In genomic region chr11:62025429-62026105, GRCh38 we compare ENCODE assay signal across 8 cellular contexts. TPM values are rescaled to one million over a fixed set of nuclear protein-coding genes. Genes with fewer than 3 reads are reported as not detected.
DNase-seq lines count a peak whose midpoint lies in the region; ATAC-seq, FAIRE-seq and TF ChIP-seq lines count a peak whose summit lies in the region.

No MANE protein-coding gene starts in this region.

- H3K27me3 ChIP-seq in skeletal muscle satellite cell (ENCODE audit: control insufficient read depth, insufficient read depth, low read length): peaks cover 3% of the 10 kb centered on the region

- no peak for TF ChIP-seq CTCF in Calu3 (IDR thresholded peaks at IDR 0.05; ENCODE audit: unreplicated experiment)

- peaks cover 4% of the 10 kb centered on the region for H3K9me3 Mint-ChIP-seq in Calu3 (ENCODE audit: low read depth, unreplicated experiment)

- peaks cover 12% of the 10 kb centered on the region for H3K4me1 ChIP-seq in skeletal muscle satellite cell (ENCODE audit: control insufficient read depth, insufficient read depth, low read length)

- H3K36me3 ChIP-seq in skeletal muscle satellite cell (ENCODE audit: insufficient read depth, low read length): no peaks in the 10 kb centered on the region

- peak overlapping the region; percentile 40 for H3K4me3 Mint-ChIP-seq in Calu3 (ENCODE audit: low read depth, unreplicated experiment)

- H3K27me3 Mint-ChIP-seq in Calu3 (ENCODE audit: unreplicated experiment): no peaks in the 10 kb centered on the region

- H3K4me3 ChIP-seq in skeletal muscle satellite cell (ENCODE audit: low read length): no peak overlapping the region

- H3K4me1 Mint-ChIP-seq in Calu3 (ENCODE audit: low read depth, unreplicated experiment): peaks cover 11% of the 10 kb centered on the region

- ATAC-seq in HG02852 (IDR thresholded peaks at IDR 0.05; ENCODE audit: unreplicated experiment) (peak; percentile 61), Right ventricle myocardium superior (ENCODE audit: poor library complexity) (peak; percentile 95), SK-N-SH treated with all-trans-retinoic acid at 6 μM for 48 hours (no peak)

- H3K9ac ChIP-seq in skeletal muscle satellite cell (ENCODE audit: low read depth, low read length): peak overlapping the region; percentile 12

- intact Hi-C loops in Calu3 (cut with micrococcal nuclease; ENCODE audit: unreplicated experiment) (no loop called here), Right ventricle myocardium superior (cut with DNase I) (no loop called here)

- CTCF ChIA-PET in Calu3 (lab: Charles Lee): interaction anchor here (0.6 to 1.9 kb wide), 12 partner anchors 12 to 228 kb away, joined by 3 to 12 read pairs (median 3); partner anchors contain the start of gene FTH1

- peaks cover 7% of the 10 kb centered on the region for H3K9me3 ChIP-seq in skeletal muscle satellite cell (replicated peaks; ENCODE audit: low read length)

- DNase-seq in Calu3 (peak; percentile 51), RCC 7860 (ENCODE audit: low spot score) (peak; percentile 81), Right ventricle myocardium superior (peak; percentile 78), NCI-H1092 (lab: John Stamatoyannopoulos, UW) (no peak)
- DNase-seq in activated effector memory CD4-positive, alpha-beta T cell treated with Interleukin-2 at 50 U/mL for 16 hours: peak; percentile 64

- BruUV-seq in Calu3 (replicated peaks; lab: Mats Ljungman, UMichigan): no TSS peak

- FAIRE-seq in RCC 7860 (lab: Jason Lieb, UNC): no peak

- H3K27ac Mint-ChIP-seq in Calu3 (ENCODE audit: unreplicated experiment): peak overlapping the region; percentile 67

- H3K4me2 ChIP-seq in skeletal muscle satellite cell (ENCODE audit: low read length): peak overlapping the region; percentile 63

- H3K36me3 Mint-ChIP-seq in Calu3 (ENCODE audit: insufficient read depth, unreplicated experiment): no peaks in the 10 kb centered on the region

TF ChIP-seq in SK-N-SH treated with all-trans-retinoic acid at 6 μM for 48 hours, 23 proteins besides CTCF, POLR2A, EP300 and RAD21:
- TF ChIP-seq, protein P1, sequence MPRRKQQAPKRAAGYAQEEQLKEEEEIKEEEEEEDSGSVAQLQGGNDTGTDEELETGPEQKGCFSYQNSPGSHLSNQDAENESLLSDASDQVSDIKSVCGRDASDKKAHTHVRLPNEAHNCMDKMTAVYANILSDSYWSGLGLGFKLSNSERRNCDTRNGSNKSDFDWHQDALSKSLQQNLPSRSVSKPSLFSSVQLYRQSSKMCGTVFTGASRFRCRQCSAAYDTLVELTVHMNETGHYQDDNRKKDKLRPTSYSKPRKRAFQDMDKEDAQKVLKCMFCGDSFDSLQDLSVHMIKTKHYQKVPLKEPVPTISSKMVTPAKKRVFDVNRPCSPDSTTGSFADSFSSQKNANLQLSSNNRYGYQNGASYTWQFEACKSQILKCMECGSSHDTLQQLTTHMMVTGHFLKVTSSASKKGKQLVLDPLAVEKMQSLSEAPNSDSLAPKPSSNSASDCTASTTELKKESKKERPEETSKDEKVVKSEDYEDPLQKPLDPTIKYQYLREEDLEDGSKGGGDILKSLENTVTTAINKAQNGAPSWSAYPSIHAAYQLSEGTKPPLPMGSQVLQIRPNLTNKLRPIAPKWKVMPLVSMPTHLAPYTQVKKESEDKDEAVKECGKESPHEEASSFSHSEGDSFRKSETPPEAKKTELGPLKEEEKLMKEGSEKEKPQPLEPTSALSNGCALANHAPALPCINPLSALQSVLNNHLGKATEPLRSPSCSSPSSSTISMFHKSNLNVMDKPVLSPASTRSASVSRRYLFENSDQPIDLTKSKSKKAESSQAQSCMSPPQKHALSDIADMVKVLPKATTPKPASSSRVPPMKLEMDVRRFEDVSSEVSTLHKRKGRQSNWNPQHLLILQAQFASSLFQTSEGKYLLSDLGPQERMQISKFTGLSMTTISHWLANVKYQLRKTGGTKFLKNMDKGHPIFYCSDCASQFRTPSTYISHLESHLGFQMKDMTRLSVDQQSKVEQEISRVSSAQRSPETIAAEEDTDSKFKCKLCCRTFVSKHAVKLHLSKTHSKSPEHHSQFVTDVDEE (CRISPR knock-in tag; IDR thresholded peaks at IDR 0.05): no peak
- TF ChIP-seq, protein P2, sequence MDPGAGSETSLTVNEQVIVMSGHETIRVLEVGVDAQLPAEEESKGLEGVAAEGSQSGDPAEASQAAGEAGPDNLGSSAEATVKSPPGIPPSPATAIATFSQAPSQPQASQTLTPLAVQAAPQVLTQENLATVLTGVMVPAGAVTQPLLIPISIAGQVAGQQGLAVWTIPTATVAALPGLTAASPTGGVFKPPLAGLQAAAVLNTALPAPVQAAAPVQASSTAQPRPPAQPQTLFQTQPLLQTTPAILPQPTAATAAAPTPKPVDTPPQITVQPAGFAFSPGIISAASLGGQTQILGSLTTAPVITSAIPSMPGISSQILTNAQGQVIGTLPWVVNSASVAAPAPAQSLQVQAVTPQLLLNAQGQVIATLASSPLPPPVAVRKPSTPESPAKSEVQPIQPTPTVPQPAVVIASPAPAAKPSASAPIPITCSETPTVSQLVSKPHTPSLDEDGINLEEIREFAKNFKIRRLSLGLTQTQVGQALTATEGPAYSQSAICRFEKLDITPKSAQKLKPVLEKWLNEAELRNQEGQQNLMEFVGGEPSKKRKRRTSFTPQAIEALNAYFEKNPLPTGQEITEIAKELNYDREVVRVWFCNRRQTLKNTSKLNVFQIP (CRISPR knock-in tag; IDR thresholded peaks at IDR 0.05; ENCODE audit: borderline replicate concordance, low read depth): no peak
- TF ChIP-seq ZC3H10 (CRISPR knock-in tag; IDR thresholded peaks at IDR 0.05) (no peak), SNAI2 (CRISPR knock-in tag; IDR thresholded peaks at IDR 0.05) (no peak), OSR1 (CRISPR knock-in tag; IDR thresholded peaks at IDR 0.05) (no peak), TOX (CRISPR knock-in tag; IDR thresholded peaks at IDR 0.05; ENCODE audit: borderline replicate concordance) (no peak)
- TF ChIP-seq, protein P3, sequence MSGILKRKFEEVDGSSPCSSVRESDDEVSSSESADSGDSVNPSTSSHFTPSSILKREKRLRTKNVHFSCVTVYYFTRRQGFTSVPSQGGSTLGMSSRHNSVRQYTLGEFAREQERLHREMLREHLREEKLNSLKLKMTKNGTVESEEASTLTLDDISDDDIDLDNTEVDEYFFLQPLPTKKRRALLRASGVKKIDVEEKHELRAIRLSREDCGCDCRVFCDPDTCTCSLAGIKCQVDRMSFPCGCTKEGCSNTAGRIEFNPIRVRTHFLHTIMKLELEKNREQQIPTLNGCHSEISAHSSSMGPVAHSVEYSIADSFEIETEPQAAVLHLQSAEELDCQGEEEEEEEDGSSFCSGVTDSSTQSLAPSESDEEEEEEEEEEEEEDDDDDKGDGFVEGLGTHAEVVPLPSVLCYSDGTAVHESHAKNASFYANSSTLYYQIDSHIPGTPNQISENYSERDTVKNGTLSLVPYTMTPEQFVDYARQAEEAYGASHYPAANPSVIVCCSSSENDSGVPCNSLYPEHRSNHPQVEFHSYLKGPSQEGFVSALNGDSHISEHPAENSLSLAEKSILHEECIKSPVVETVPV (CRISPR knock-in tag; IDR thresholded peaks at IDR 0.05): no peak

RNA-seq across cellular contexts. Expression of gene FTH1, which starts 58.1 kb away (rescaled TPM):
- total RNA-seq in Calu3 (2022) (1,555 and 1,627 TPM in 2 replicates), Right ventricle myocardium superior (2,228 TPM)
- total RNA-seq in skeletal muscle satellite cell (2012; rRNA removed): 1,132 and 1,151 TPM in 2 replicates
